In genomic region chr16:16938009-16938408, GRCh38 we compare ENCODE assay signal across 31 cellular contexts.
"Had no signal": no experiment of that assay in that cellular context is flagged by ENCODE, and none has a peak within 500 bp of the region (broad histone marks: within the 10 kb centered on the region; RNA-seq: fewer than 3 reads in every experiment).

No MANE protein-coding gene starts in this region.

- H3K36me3 Mint-ChIP-seq: activated CD4-positive, alpha-beta memory T cell treated with anti-CD3 and anti-CD28 coated beads for 36 hours; activated CD8-positive, alpha-beta memory T cell treated with anti-CD3 and anti-CD28 coated beads, Interleukin-2, amount 10 ng/mL, durations not matched to agents 7 days and 5 days; activated naive CD4-positive, alpha-beta T cell treated with anti-CD3 and anti-CD28 coated beads, Interleukin-2, amount 10 ng/mL, durations not matched to agents 7 days and 5 days; activated naive CD8-positive, alpha-beta T cell had no signal

- H3K4me3 Mint-ChIP-seq: activated CD4-positive, alpha-beta memory T cell treated with anti-CD3 and anti-CD28 coated beads for 36 hours; activated CD4-positive, alpha-beta T cell treated with anti-CD3 and anti-CD28 coated beads for 36 hours; activated CD4-positive, alpha-beta T cell treated with anti-CD3 and anti-CD28 coated beads, Interleukin-2, amount 10 ng/mL, durations not matched to agents 24 days and 14 days; activated CD8-positive, alpha-beta memory T cell treated with anti-CD3 and anti-CD28 coated beads, Interleukin-2, amount 10 ng/mL, durations not matched to agents 7 days and 5 days; activated CD8-positive, alpha-beta T cell treated with anti-CD3 and anti-CD28 coated beads, Interleukin-2, amount 10 ng/mL, durations not matched to agents 7 days and 5 days; activated naive CD4-positive, alpha-beta T cell treated with anti-CD3 and anti-CD28 coated beads, Interleukin-2, amount 10 ng/mL, durations not matched to agents 7 days and 5 days; activated naive CD8-positive, alpha-beta T cell; activated T-cell treated with anti-CD3 and anti-CD28 coated beads, Interleukin-2, amount 50 U/mL, for 72 hours; central memory CD8-positive, alpha-beta T cell; effector memory CD8-positive, alpha-beta T cell; T-helper 17 cell; T-helper 2 cell treated with Interferon-gamma antibody and Interleukin-4, amounts not matched to agents 5 μg/mL and 100 μg/mL, for 36 hours had no signal

- H3K4me1 Mint-ChIP-seq: activated CD4-positive, alpha-beta T cell treated with anti-CD3 and anti-CD28 coated beads for 36 hours; activated CD4-positive, alpha-beta T cell treated with anti-CD3 and anti-CD28 coated beads, Interleukin-2, amount 10 ng/mL, durations not matched to agents 24 days and 14 days; activated CD8-positive, alpha-beta memory T cell treated with anti-CD3 and anti-CD28 coated beads, Interleukin-2, amount 10 ng/mL, durations not matched to agents 7 days and 5 days; activated naive CD4-positive, alpha-beta T cell treated with anti-CD3 and anti-CD28 coated beads, Interleukin-2, amount 10 ng/mL, durations not matched to agents 7 days and 5 days; central memory CD8-positive, alpha-beta T cell had no signal

- H3K9me3 Mint-ChIP-seq: activated CD4-positive, alpha-beta memory T cell treated with anti-CD3 and anti-CD28 coated beads for 36 hours; activated CD4-positive, alpha-beta T cell treated with anti-CD3 and anti-CD28 coated beads, Interleukin-2, amount 10 ng/mL, durations not matched to agents 24 days and 14 days; activated naive CD4-positive, alpha-beta T cell treated with anti-CD3 and anti-CD28 coated beads, Interleukin-2, amount 10 ng/mL, durations not matched to agents 7 days and 5 days; activated T-cell treated with anti-CD3 and anti-CD28 coated beads, Interleukin-2, amount 50 U/mL, for 72 hours; central memory CD8-positive, alpha-beta T cell; effector memory CD8-positive, alpha-beta T cell; T-helper 2 cell treated with Interferon-gamma antibody and Interleukin-4, amounts not matched to agents 5 μg/mL and 100 μg/mL, for 36 hours had no signal

- H3K27me3 ChIP-seq: brain microvascular endothelial cell had no signal

- H3K27ac Mint-ChIP-seq: activated CD4-positive, alpha-beta memory T cell treated with anti-CD3 and anti-CD28 coated beads for 36 hours; activated CD4-positive, alpha-beta T cell treated with anti-CD3 and anti-CD28 coated beads for 36 hours; activated CD4-positive, alpha-beta T cell treated with anti-CD3 and anti-CD28 coated beads, Interleukin-2, amount 10 ng/mL, durations not matched to agents 24 days and 14 days; activated CD8-positive, alpha-beta memory T cell treated with anti-CD3 and anti-CD28 coated beads, Interleukin-2, amount 10 ng/mL, durations not matched to agents 7 days and 5 days; activated CD8-positive, alpha-beta T cell treated with anti-CD3 and anti-CD28 coated beads, Interleukin-2, amount 10 ng/mL, durations not matched to agents 7 days and 5 days; activated naive CD4-positive, alpha-beta T cell treated with anti-CD3 and anti-CD28 coated beads, Interleukin-2, amount 10 ng/mL, durations not matched to agents 7 days and 5 days; activated naive CD8-positive, alpha-beta T cell; activated T-cell treated with anti-CD3 and anti-CD28 coated beads, Interleukin-2, amount 50 U/mL, for 72 hours; effector memory CD8-positive, alpha-beta T cell; T-helper 17 cell; T-helper 2 cell treated with Interferon-gamma antibody and Interleukin-4, amounts not matched to agents 5 μg/mL and 100 μg/mL, for 36 hours had no signal

- H3K27me3 Mint-ChIP-seq: activated naive CD4-positive, alpha-beta T cell treated with anti-CD3 and anti-CD28 coated beads, Interleukin-2, amount 10 ng/mL, durations not matched to agents 7 days and 5 days; activated naive CD8-positive, alpha-beta T cell had no signal

- H3K9me3 ChIP-seq: esophagus squamous epithelium, gastroesophageal sphincter, heart right ventricle had no signal

- ATAC-seq: activated CD4-positive, alpha-beta T cell treated with anti-CD3 and anti-CD28 coated beads for 36 hours; activated CD8-positive, alpha-beta memory T cell treated with anti-CD3 and anti-CD28 coated beads, Interleukin-2, amount 10 ng/mL, durations not matched to agents 7 days and 5 days; activated CD8-positive, alpha-beta T cell treated with anti-CD3 and anti-CD28 coated beads, Interleukin-2, amount 10 ng/mL, durations not matched to agents 7 days and 5 days; activated T-cell treated with anti-CD3 and anti-CD28 coated beads, Interleukin-2, amount 50 U/mL, for 72 hours; effector memory CD8-positive, alpha-beta T cell; gastroesophageal sphincter; heart right ventricle; T-helper 17 cell had no signal

- H3K79me2 ChIP-seq: hepatocyte had no signal

- H3K36me3 ChIP-seq: brain microvascular endothelial cell, esophagus squamous epithelium, gastroesophageal sphincter, heart right ventricle had no signal

- H2AFZ ChIP-seq: hepatocyte had no signal

- H3K4me3 ChIP-seq: coronary artery, esophagus squamous epithelium, gastroesophageal sphincter, heart right ventricle, hepatocyte had no signal

- DNase-seq: activated CD4-positive, alpha-beta memory T cell treated with anti-CD3 and anti-CD28 coated beads for 36 hours; activated CD4-positive, alpha-beta T cell treated with anti-CD3 and anti-CD28 coated beads for 36 hours; activated CD4-positive, alpha-beta T cell treated with anti-CD3 and anti-CD28 coated beads, Interleukin-2, amount 10 ng/mL, durations not matched to agents 24 days and 14 days; activated CD4-positive, CD25-positive, alpha-beta regulatory T cell; activated CD4-positive, CD25-positive, alpha-beta regulatory T cell treated with anti-CD3 and anti-CD28 coated beads, Interleukin-2, amount 50 U/mL, for 72 hours; activated CD8-positive, alpha-beta memory T cell treated with anti-CD3 and anti-CD28 coated beads, Interleukin-2, amount 10 ng/mL, durations not matched to agents 7 days and 5 days; activated CD8-positive, alpha-beta memory T cell treated with anti-CD3 and anti-CD28 coated beads, Interleukin-2, amount 50 U/mL, for 4 hours; activated CD8-positive, alpha-beta T cell treated with anti-CD3 and anti-CD28 coated beads, Interleukin-2, amount 10 ng/mL, durations not matched to agents 7 days and 5 days; activated gamma-delta T cell; activated naive CD4-positive, alpha-beta T cell; activated naive CD4-positive, alpha-beta T cell treated with anti-CD3 and anti-CD28 coated beads, Interleukin-2, amount 10 ng/mL, durations not matched to agents 7 days and 5 days; activated T-cell treated with anti-CD3 and anti-CD28 coated beads, Interleukin-2, amount 50 U/mL, for 1 hour; activated T-cell treated with anti-CD3 and anti-CD28 coated beads, Interleukin-2, amount 50 U/mL, for 72 hours; amniotic stem cell; anterior cingulate cortex; brain microvascular endothelial cell; dermis blood vessel endothelial cell; effector CD4-positive, alpha-beta T cell; effector memory CD8-positive, alpha-beta T cell; esophagus squamous epithelium; foreskin melanocyte; heart right ventricle; T-helper 17 cell; T1000 had no signal

- H3K4me2 ChIP-seq: hepatocyte had no signal

- H3K27ac ChIP-seq: brain microvascular endothelial cell, coronary artery, epithelial cell of prostate, esophagus squamous epithelium, gastroesophageal sphincter, heart right ventricle, hepatocyte had no signal

- H3K4me1 ChIP-seq: gastroesophageal sphincter, heart right ventricle had no signal
